In genomic region chr22:39577900-39578299, GRCh38 we compare ENCODE assay signal across 8 cellular contexts. TPM values are rescaled to one million over a fixed set of nuclear protein-coding genes. Genes with fewer than 3 reads are reported as not detected.
"Had no signal": no experiment of that assay in that cellular context is flagged by ENCODE, and none has a peak within 500 bp of the region (broad histone marks: within the 10 kb centered on the region; RNA-seq: fewer than 3 reads in every experiment).

No MANE protein-coding gene starts in this region.

- ATAC-seq: HCT116, K562 had no signal

- H3K36me3 ChIP-seq: HAP-1 had no signal

- DNase-seq: GM23248, GOT3, H7, IMR-90, KG1 had no signal

- H2AFZ ChIP-seq: GM23248 had no signal

- H3K27ac ChIP-seq: GM23248 had no signal

- H3K9me3 ChIP-seq: HAP-1 had no signal

- H3K4me3 ChIP-seq: GM23248, HAP-1, K562 had no signal

- H3K4me1 ChIP-seq: HAP-1 had no signal

- H3K9ac ChIP-seq: GM23248 had no signal

RNA-seq across cellular contexts. Expression of gene CACNA1I, which starts 7.3 kb away (rescaled TPM):
- total RNA-seq: GM23248 had no signal
